20 cellular contexts compared by ENCODE assay signal in genomic region chr2:150464270-150464669, GRCh38. TPM values are rescaled to one million over a fixed set of nuclear protein-coding genes. Genes with fewer than 3 reads are reported as not detected.
"Had no signal": no experiment of that assay in that cellular context is flagged by ENCODE, and none has a peak within 500 bp of the region (broad histone marks: within the 10 kb centered on the region; RNA-seq: fewer than 3 reads in every experiment).

No MANE protein-coding gene starts in this region.

- H3K4me3 Mint-ChIP-seq: activated CD4-positive, alpha-beta memory T cell treated with anti-CD3 and anti-CD28 coated beads for 36 hours; activated naive CD4-positive, alpha-beta T cell treated with anti-CD3 and anti-CD28 coated beads for 36 hours; activated naive CD8-positive, alpha-beta T cell treated with anti-CD3 and anti-CD28 coated beads, Interleukin-2, amount 10 ng/mL, durations not matched to agents 7 days and 5 days; naive thymus-derived CD4-positive, alpha-beta T cell; neural crest cell; stimulated activated naive CD8-positive, alpha-beta T cell treated with anti-CD3 and anti-CD28 coated beads, Interleukin-15, Interleukin-2, amounts not matched to agents 100 ng/mL and 50 ng/mL, for 24 hours; T-helper 17 cell had no signal

- H3K4me1 Mint-ChIP-seq: activated naive CD8-positive, alpha-beta T cell treated with anti-CD3 and anti-CD28 coated beads, Interleukin-2, amount 10 ng/mL, durations not matched to agents 7 days and 5 days; naive thymus-derived CD4-positive, alpha-beta T cell; neural crest cell; T-helper 17 cell had no signal

- H3K9me3 Mint-ChIP-seq: activated CD4-positive, alpha-beta memory T cell treated with anti-CD3 and anti-CD28 coated beads for 36 hours; activated naive CD4-positive, alpha-beta T cell treated with anti-CD3 and anti-CD28 coated beads for 36 hours; activated naive CD8-positive, alpha-beta T cell treated with anti-CD3 and anti-CD28 coated beads, Interleukin-2, amount 10 ng/mL, durations not matched to agents 7 days and 5 days; neural crest cell; stimulated activated naive CD8-positive, alpha-beta T cell treated with anti-CD3 and anti-CD28 coated beads, Interleukin-15, Interleukin-2, amounts not matched to agents 100 ng/mL and 50 ng/mL, for 24 hours had no signal

- DNase-seq: activated CD4-positive, alpha-beta memory T cell treated with anti-CD3 and anti-CD28 coated beads for 36 hours; activated CD4-positive, alpha-beta T cell treated with anti-CD3 and anti-CD28 coated beads for 4 hours; activated CD4-positive, CD25-positive, alpha-beta regulatory T cell; activated effector memory CD4-positive, alpha-beta T cell treated with Interleukin-2 at 50 U/mL for 16 hours; activated naive CD4-positive, alpha-beta T cell treated with anti-CD3 and anti-CD28 coated beads for 36 hours; activated naive CD8-positive, alpha-beta T cell treated with anti-CD3 and anti-CD28 coated beads, Interleukin-2, amount 10 ng/mL, durations not matched to agents 7 days and 5 days; activated T-cell treated with anti-CD3 and anti-CD28 coated beads, Interleukin-2, amount 50 U/mL, for 48 hours; amniotic stem cell; erythroblast; lower lobe of right lung; mesendoderm; naive thymus-derived CD4-positive, alpha-beta T cell; posterior cingulate gyrus; stimulated activated CD4-positive, alpha-beta T cell treated with anti-CD3 and anti-CD28 coated beads, Interleukin-4, amount 100 ng/mL, for 1 hour; T-helper 17 cell; tibial artery had no signal

- H3K36me3 Mint-ChIP-seq: activated CD4-positive, alpha-beta memory T cell treated with anti-CD3 and anti-CD28 coated beads for 36 hours; activated naive CD8-positive, alpha-beta T cell treated with anti-CD3 and anti-CD28 coated beads, Interleukin-2, amount 10 ng/mL, durations not matched to agents 7 days and 5 days; naive thymus-derived CD4-positive, alpha-beta T cell had no signal

- ATAC-seq: foreskin keratinocyte; naive thymus-derived CD4-positive, alpha-beta T cell; sciatic nerve; T-helper 17 cell had no signal

- H3K27ac Mint-ChIP-seq: activated CD4-positive, alpha-beta memory T cell treated with anti-CD3 and anti-CD28 coated beads for 36 hours; activated naive CD4-positive, alpha-beta T cell treated with anti-CD3 and anti-CD28 coated beads for 36 hours; activated naive CD8-positive, alpha-beta T cell treated with anti-CD3 and anti-CD28 coated beads, Interleukin-2, amount 10 ng/mL, durations not matched to agents 7 days and 5 days; naive thymus-derived CD4-positive, alpha-beta T cell; stimulated activated naive CD8-positive, alpha-beta T cell treated with anti-CD3 and anti-CD28 coated beads, Interleukin-15, Interleukin-2, amounts not matched to agents 100 ng/mL and 50 ng/mL, for 24 hours; T-helper 17 cell had no signal

RNA-seq across cellular contexts. Expression of gene RND3, which starts 23.2 kb away (rescaled TPM):
- total RNA-seq: activated CD4-positive, alpha-beta memory T cell treated with anti-CD3 and anti-CD28 coated beads for 36 hours; activated naive CD4-positive, alpha-beta T cell treated with anti-CD3 and anti-CD28 coated beads for 36 hours; activated naive CD8-positive, alpha-beta T cell treated with anti-CD3 and anti-CD28 coated beads, Interleukin-2, amount 10 ng/mL, durations not matched to agents 7 days and 5 days; naive thymus-derived CD4-positive, alpha-beta T cell; T-helper 17 cell had no signal
